8 cellular contexts compared by ENCODE assay signal in the genomic region with DNA sequence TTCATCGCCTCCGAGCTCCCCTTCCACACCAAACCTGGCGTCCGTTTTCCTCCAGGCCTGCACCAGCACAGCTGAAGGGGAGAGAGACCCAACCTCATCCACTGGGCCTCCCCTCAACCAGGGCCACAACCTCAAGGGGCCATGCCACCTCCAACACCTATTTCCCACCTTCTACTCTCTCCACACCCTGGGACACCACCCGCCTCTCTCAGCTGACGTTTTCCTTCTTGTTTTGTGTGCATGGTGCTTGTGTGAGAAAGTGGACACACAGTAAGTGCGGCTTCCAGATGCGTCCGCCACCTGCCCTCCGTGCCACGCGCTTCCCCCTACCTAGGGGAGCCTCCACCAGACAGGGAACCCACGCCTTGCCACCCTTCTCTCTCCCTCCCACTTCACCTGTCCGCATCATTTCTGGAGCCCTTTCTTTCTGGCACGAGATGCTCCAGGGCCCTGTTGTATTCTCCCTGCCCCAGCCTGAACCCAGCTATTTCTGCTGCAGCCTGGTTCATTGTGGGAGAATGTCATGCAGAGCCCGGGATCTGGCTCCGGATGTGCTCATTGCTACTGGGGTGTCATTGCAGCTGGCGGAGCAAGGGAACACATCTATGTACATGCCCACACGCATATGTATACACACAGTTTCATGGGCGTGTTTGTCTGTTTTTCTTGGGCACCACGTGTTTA. TPM values are rescaled to one million over a fixed set of nuclear protein-coding genes. Genes with fewer than 3 reads are reported as not detected.
A peak's percentile ranks its signal among the peaks of the same experiment; 100 is the strongest.
DNase-seq lines count a peak whose midpoint lies in the region; ATAC-seq, FAIRE-seq and TF ChIP-seq lines count a peak whose summit lies in the region.

No MANE protein-coding gene starts in this region.

- H3K4me3 Mint-ChIP-seq in naive B cell: peak overlapping the region; percentile 86 to 95 (median 92)

- TF ChIP-seq CTCF in AG10803 (conservative IDR thresholded peaks at IDR 0.05; ENCODE audit: low read length) (no peak), choroid plexus epithelial cell (conservative IDR thresholded peaks at IDR 0.05; ENCODE audit: low read depth, low read length) (no peak)

- H3K27ac Mint-ChIP-seq in naive B cell: peak overlapping the region; percentile 81 to 98 (median 96)

- no peaks in the 10 kb centered on the region for H3K27me3 Mint-ChIP-seq in naive B cell

- H3K4me1 Mint-ChIP-seq in naive B cell: peaks cover 49 to 66% (median 61%) of the 10 kb centered on the region in 3 donors

- FAIRE-seq in RCC 7860 (lab: Jason Lieb, UNC): no peak

- H3K4me3 ChIP-seq in AG10803 (ENCODE audit: low read length): peak overlapping the region; percentile 74
- peak overlapping the region; percentile 70 for H3K4me3 ChIP-seq in MG63
- H3K4me3 ChIP-seq in choroid plexus epithelial cell (ENCODE audit: low read depth, low read length): peak overlapping the region; percentile 83

- ATAC-seq in naive B cell (ENCODE audit: low read depth in 2 of 2) (no peak), HG02884 (IDR thresholded peaks at IDR 0.05; ENCODE audit: unreplicated experiment) (no peak), GM18511 (IDR thresholded peaks at IDR 0.05; ENCODE audit: unreplicated experiment) (no peak)

- DNase-seq in AG10803 (ENCODE audit: low read depth): peak; percentile 20
- no peak for DNase-seq in MG63
- DNase-seq in choroid plexus epithelial cell (ENCODE audit: low read depth): no peak
- DNase-seq in naive B cell: no peak
- DNase-seq in DMS53 treated with DMSO at 0.1 percent for 48 hours (lab: John Stamatoyannopoulos, UW; ENCODE audit: unreplicated experiment): no peak
- no peak for DNase-seq in RCC 7860 (ENCODE audit: low spot score)

- H3K9me3 Mint-ChIP-seq in naive B cell: no peaks in the 10 kb centered on the region

- no peaks in the 10 kb centered on the region for H3K9me3 ChIP-seq in MG63

- no peaks in the 10 kb centered on the region for H3K27me3 ChIP-seq in MG63

- H3K36me3 Mint-ChIP-seq in naive B cell: no peaks in the 10 kb centered on the region

- peaks cover 6% of the 10 kb centered on the region for H3K36me3 ChIP-seq in MG63

RNA-seq across cellular contexts. Expression of gene GNB1, which starts 1.3 kb away (rescaled TPM):
- total RNA-seq in MG63 (2014; rRNA removed; shearing (Covaris generic); ENCODE audit: low replicate concordance): 327 and 329 TPM in 2 replicates
- 100 to 1,000 TPM in 3 of 6 donors, 10 to 100 TPM in 3; 57.9 to 131 (median 92.3) TPM for polyA plus RNA-seq in naive B cell (ENCODE audit: low read depth in 6 of 6)

RNA-seq across cellular contexts. Expression of gene CALML6, which starts 22.8 kb away (rescaled TPM):
- 0.20 TPM in 1 of 2 replicates, not detected in the other for total RNA-seq in MG63 (2014; rRNA removed; shearing (Covaris generic); ENCODE audit: low replicate concordance)
- polyA plus RNA-seq in naive B cell (ENCODE audit: low read depth in 6 of 6): not detected

RNA-seq across cellular contexts. Expression of gene TMEM52, which starts 26.9 kb away (rescaled TPM):
- not detected in 2 replicates for total RNA-seq in MG63 (2014; rRNA removed; shearing (Covaris generic); ENCODE audit: low replicate concordance)
- under 1 TPM in 2 of 6 donors, not detected in 4; 0.28 to 0.31 TPM for polyA plus RNA-seq in naive B cell (ENCODE audit: low read depth in 6 of 6)
